Comparison of ENCODE assay signal across 8 cellular contexts in genomic region chr14:81219210-81219820, GRCh38. TPM values are rescaled to one million over a fixed set of nuclear protein-coding genes. Genes with fewer than 3 reads are reported as not detected.
DNase-seq lines count a peak whose midpoint lies in the region; ATAC-seq and TF ChIP-seq lines count a peak whose summit lies in the region.

No MANE protein-coding gene starts in this region.

- no peaks in the 10 kb centered on the region for H3K9me3 Mint-ChIP-seq in activated T-cell treated with anti-CD3 and anti-CD28 coated beads, Interleukin-2, amount 50 U/mL, for 72 hours

- peak overlapping the region; percentile 98 for H3K27ac ChIP-seq in KMS-11
- peak overlapping the region; percentile 95 for H3K27ac ChIP-seq in Panc1 (ENCODE audit: low read length)
- H3K27ac ChIP-seq in muscle layer of colon (ENCODE audit: low read depth, low read length): peak overlapping the region; percentile 99

- peaks cover 6 to 15% of the 10 kb centered on the region in 2 donors for H3K36me3 Mint-ChIP-seq in activated T-cell treated with anti-CD3 and anti-CD28 coated beads, Interleukin-2, amount 50 U/mL, for 72 hours (ENCODE audit: insufficient read depth in 2 of 2)

- BruUV-seq in Panc1 (replicated peaks; lab: Mats Ljungman, UMichigan): TSS peak; percentile 97

- H3K79me2 ChIP-seq in KMS-11 (ENCODE audit: insufficient read depth, low read depth): peaks cover 41% of the 10 kb centered on the region; the same call in 1 of the 2 replicates

- intact Hi-C loops in Panc1 (cut with micrococcal nuclease; ENCODE audit: unreplicated experiment): loop anchor here (10.0 kb wide), 1 partner anchor 915 kb away; no protein-coding TSS in a partner anchor

- peak overlapping the region; percentile 92 for H3K4me3 Mint-ChIP-seq in activated T-cell treated with anti-CD3 and anti-CD28 coated beads, Interleukin-2, amount 50 U/mL, for 72 hours

- H3K36me3 ChIP-seq in KMS-11 (ENCODE audit: insufficient read depth) (no peaks in the 10 kb centered on the region), Panc1 (ENCODE audit: control insufficient read depth, insufficient read depth, low read length) (no peaks in the 10 kb centered on the region; the same call in none of the 2 replicates), muscle layer of colon (ENCODE audit: insufficient read depth, low read length) (peaks cover 6% of the 10 kb centered on the region)

- H3K4me1 ChIP-seq in KMS-11 (ENCODE audit: low read depth, poor library complexity, severe bottlenecking) (peaks cover 26% of the 10 kb centered on the region), Panc1 (ENCODE audit: control insufficient read depth, insufficient read depth, low read length) (peaks cover 7% of the 10 kb centered on the region), muscle layer of colon (ENCODE audit: insufficient read depth, low read length) (peaks cover 27% of the 10 kb centered on the region)

- peak overlapping the region; percentile 98 for H3K27ac Mint-ChIP-seq in activated T-cell treated with anti-CD3 and anti-CD28 coated beads, Interleukin-2, amount 50 U/mL, for 72 hours

- TF ChIP-seq CTCF in KMS-11 (conservative IDR thresholded peaks at IDR 0.05; ENCODE audit: low read depth, low read length) (no peak), Panc1 (IDR thresholded peaks at IDR 0.05) (no peak)

- H3K9me3 ChIP-seq in Panc1 (ENCODE audit: control insufficient read depth, insufficient read depth, low read depth, low read length) (no peaks in the 10 kb centered on the region), muscle layer of colon (ENCODE audit: low read length) (no peaks in the 10 kb centered on the region)

- DNase-seq in DMS79 treated with DMSO at 0.1 percent for 48 hours (lab: John Stamatoyannopoulos, UW): peak; percentile 100
- DNase-seq in Panc1 (ENCODE audit: low read depth, low spot score): peak; percentile 60
- peak; percentile 84 for DNase-seq in activated T-cell treated with anti-CD3 and anti-CD28 coated beads, Interleukin-2, amount 50 U/mL, for 72 hours
- DNase-seq in stimulated activated CD8-positive, alpha-beta memory T cell treated with anti-CD3 and anti-CD28 coated beads, Interleukin-7, amount 100 ng/mL, for 1 hour (ENCODE audit: low read depth in 2 of 2): peak; percentile 69

- peaks cover 58% of the 10 kb centered on the region for H3K4me1 Mint-ChIP-seq in activated T-cell treated with anti-CD3 and anti-CD28 coated beads, Interleukin-2, amount 50 U/mL, for 72 hours (ENCODE audit: low read depth)

- peak overlapping the region; percentile 97 for H3K9ac ChIP-seq in KMS-11
- H3K9ac ChIP-seq in muscle layer of colon (ENCODE audit: low read length): peak overlapping the region; percentile 100

- H4K20me1 ChIP-seq in KMS-11 (ENCODE audit: insufficient read depth): no peaks in the 10 kb centered on the region

- H3K27me3 Mint-ChIP-seq in activated T-cell treated with anti-CD3 and anti-CD28 coated beads, Interleukin-2, amount 50 U/mL, for 72 hours (ENCODE audit: low read depth): no peaks in the 10 kb centered on the region

- CTCF ChIA-PET in Panc1 (lab: Charles Lee): no interaction called here

- H3K27me3 ChIP-seq in KMS-11 (ENCODE audit: insufficient read depth, low read depth): no peaks in the 10 kb centered on the region
- no peaks in the 10 kb centered on the region for H3K27me3 ChIP-seq in Panc1 (ENCODE audit: control insufficient read depth, insufficient read depth, low read length)
- no peaks in the 10 kb centered on the region for H3K27me3 ChIP-seq in muscle layer of colon (ENCODE audit: control insufficient read depth in 1 of 2, insufficient read depth in 2 of 2, low read length in 2 of 2)

- H2AFZ ChIP-seq in KMS-11 (ENCODE audit: low read depth): no peak overlapping the region; the same call in 1 of the 2 replicates

- POLR2A ChIA-PET in Panc1 (lab: Charles Lee): no interaction called here

- H3K4me2 ChIP-seq in KMS-11: peak overlapping the region; percentile 90

- in situ Hi-C loops in Panc1 (cut with HindIII; ENCODE audit: low pct_unique_long_range_greater_than_20kb, low sequenced_read_pairs): no loop called here

- ATAC-seq in GM21786 (IDR thresholded peaks at IDR 0.05; ENCODE audit: unreplicated experiment) (peak; percentile 57), Panc1 (peak; percentile 79), esophagus mucosa (peak; percentile 83)
- peak; percentile 64 to 68 for ATAC-seq in activated T-cell treated with anti-CD3 and anti-CD28 coated beads, Interleukin-2, amount 50 U/mL, for 72 hours (replicated peaks in 1 of 2)

- H3K4me3 ChIP-seq in KMS-11 (IDR thresholded peaks at IDR 0.05; ENCODE audit: insufficient read depth, low read depth, low read length) (no peak overlapping the region), Panc1 (ENCODE audit: low read depth in 2 of 2, low read length in 2 of 2) (peak overlapping the region; percentile 70 to 96), muscle layer of colon (ENCODE audit: low read depth in 1 of 2, low read length in 2 of 2) (peak overlapping the region; percentile 79 to 96)

RNA-seq across cellular contexts. Expression of gene GTF2A1, which starts 1.4 kb away (rescaled TPM):
- 34.4 TPM for total RNA-seq in Panc1 (2021; ENCODE audit: unreplicated experiment)
- 15.3 TPM for polyA plus RNA-seq in Panc1 (2012; ENCODE audit: insufficient read length)
- 10 to 100 TPM; 52.3 to 58.6 TPM for total RNA-seq in activated T-cell treated with anti-CD3 and anti-CD28 coated beads, Interleukin-2, amount 50 U/mL, for 72 hours
- 21.7 TPM for total RNA-seq in esophagus mucosa
